ENCODE assay signal across 12 cellular contexts in the genomic region with DNA sequence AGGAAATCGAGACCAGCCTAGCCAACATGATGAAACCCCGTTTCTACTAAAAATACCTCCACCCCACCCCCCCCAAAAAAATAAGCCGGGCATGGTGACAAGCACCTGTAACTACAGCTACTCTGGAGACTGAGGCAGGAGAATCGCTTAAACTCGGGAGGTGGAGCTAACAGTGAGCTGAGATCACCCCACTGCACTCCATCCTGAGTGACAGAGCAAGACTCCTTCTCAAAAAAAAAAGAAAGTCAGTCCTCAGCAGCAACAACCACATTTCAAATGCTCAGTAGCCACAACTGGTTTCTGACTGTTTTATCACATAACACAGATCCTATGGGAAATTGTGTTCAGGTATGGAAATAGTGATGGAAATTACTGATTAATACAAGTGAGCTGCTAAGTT.
DNase-seq lines count a peak whose midpoint lies in the region; ATAC-seq and TF ChIP-seq lines count a peak whose summit lies in the region.
"Had no signal": no experiment of that assay in that cellular context is flagged by ENCODE, and none has a peak within 500 bp of the region (broad histone marks: within the 10 kb centered on the region; RNA-seq: fewer than 3 reads in every experiment).

No MANE protein-coding gene starts in this region.

- H3K9me3 ChIP-seq in neural progenitor cell (ENCODE audit: low read depth) (no peaks in the 10 kb centered on the region), colonic mucosa (no peaks in the 10 kb centered on the region), mucosa of descending colon (peaks cover 5% of the 10 kb centered on the region)

- H3K4me1 Mint-ChIP-seq in activated naive CD8-positive, alpha-beta T cell treated with anti-CD3 and anti-CD28 coated beads for 36 hours, result peaks cover 10% of the 10 kb centered on the region
- H3K4me1 Mint-ChIP-seq in neural progenitor cell, result peaks cover 37% of the 10 kb centered on the region

- H3K4me3 ChIP-seq in KMS-11 (IDR thresholded peaks at IDR 0.05; ENCODE audit: insufficient read depth, low read depth, low read length), result no peak overlapping the region
- H3K4me3 ChIP-seq in neural progenitor cell, result peak overlapping the region; percentile 76
- H3K4me3 ChIP-seq in colonic mucosa, result no peak overlapping the region
- H3K4me3 ChIP-seq in mucosa of descending colon, result no peak overlapping the region
- H3K4me3 ChIP-seq: lung had no signal

- DNase-seq in NCI-H1417 (lab: John Stamatoyannopoulos, UW) (peak in 2 of 3 experiments; percentile 5 to 48), NCI-H1417 treated with DMSO at 0.1 percent for 48 hours (lab: John Stamatoyannopoulos, UW) (no peak), neural progenitor cell (ENCODE audit: low spot score) (no peak), colonic mucosa (no peak), mucosa of descending colon (no peak)
- DNase-seq in activated naive CD8-positive, alpha-beta T cell treated with anti-CD3 and anti-CD28 coated beads for 36 hours, result no peak
- DNase-seq in stimulated activated CD8-positive, alpha-beta memory T cell treated with anti-CD3 and anti-CD28 coated beads, Interleukin-4, amount 100 ng/mL, for 48 hours, result no peak
- DNase-seq: activated B cell treated with CpG ODN at 0.5 μM for 24 hours, Kasumi-1 had no signal

- H3F3A ChIP-seq in neural progenitor cell (ENCODE audit: low read depth), result peaks cover 82% of the 10 kb centered on the region

- H4K20me1 ChIP-seq in KMS-11 (ENCODE audit: insufficient read depth) (no peaks in the 10 kb centered on the region), neural progenitor cell (ENCODE audit: low read depth) (peaks cover 10% of the 10 kb centered on the region)

- H3K36me3 ChIP-seq in KMS-11 (ENCODE audit: insufficient read depth) (no peaks in the 10 kb centered on the region), neural progenitor cell (no peaks in the 10 kb centered on the region), colonic mucosa (no peaks in the 10 kb centered on the region), mucosa of descending colon (ENCODE audit: low read depth) (no peaks in the 10 kb centered on the region)

- peaks cover 3% of the 10 kb centered on the region for H3K36me3 Mint-ChIP-seq in activated naive CD8-positive, alpha-beta T cell treated with anti-CD3 and anti-CD28 coated beads for 36 hours
- no peaks in the 10 kb centered on the region for H3K36me3 Mint-ChIP-seq in neural progenitor cell

- ATAC-seq in mucosa of descending colon, result no peak
- ATAC-seq: esophagus mucosa had no signal

- no peaks in the 10 kb centered on the region for H3K27me3 Mint-ChIP-seq in activated naive CD8-positive, alpha-beta T cell treated with anti-CD3 and anti-CD28 coated beads for 36 hours
- H3K27me3 Mint-ChIP-seq in neural progenitor cell (ENCODE audit: insufficient read depth, low read depth), result no peaks in the 10 kb centered on the region
- H3K27me3 Mint-ChIP-seq: activated B cell treated with CpG ODN at 0.5 μM for 24 hours had no signal

- H3K4me1 ChIP-seq in KMS-11 (ENCODE audit: low read depth, poor library complexity, severe bottlenecking) (peaks cover 42% of the 10 kb centered on the region), neural progenitor cell (peaks cover 26% of the 10 kb centered on the region), colonic mucosa (no peaks in the 10 kb centered on the region), mucosa of descending colon (ENCODE audit: low read depth) (peaks cover 6% of the 10 kb centered on the region)

- H3K27ac ChIP-seq in KMS-11 (peak overlapping the region; percentile 77; the same call in 1 of the 2 replicates), neural progenitor cell (peak overlapping the region; percentile 98), colonic mucosa (no peak overlapping the region)

- intact Hi-C loops in colonic mucosa (cut with DNase I), result no loop called here
- intact Hi-C loops in mucosa of descending colon (cut with DNase I, micrococcal nuclease), result no loop called here

- no peaks in the 10 kb centered on the region for H3K27me3 ChIP-seq in KMS-11 (ENCODE audit: insufficient read depth, low read depth)
- no peaks in the 10 kb centered on the region for H3K27me3 ChIP-seq in neural progenitor cell
- no peaks in the 10 kb centered on the region for H3K27me3 ChIP-seq in colonic mucosa

- H3K4me3 Mint-ChIP-seq in activated naive CD8-positive, alpha-beta T cell treated with anti-CD3 and anti-CD28 coated beads for 36 hours, result peak overlapping the region; percentile 68
- H3K4me3 Mint-ChIP-seq in neural progenitor cell, result no peak overlapping the region
- H3K4me3 Mint-ChIP-seq: activated B cell treated with CpG ODN at 0.5 μM for 24 hours had no signal

- H2AFZ ChIP-seq in KMS-11 (ENCODE audit: low read depth), result 0 out of 2 replicates have a peak overlapping the region, but pooled peaks have one; percentile 12
- no peak overlapping the region for H2AFZ ChIP-seq in neural progenitor cell (replicated peaks)

- H3K9ac ChIP-seq in KMS-11, result peak overlapping the region; percentile 54; the same call in 1 of the 2 replicates
- H3K9ac ChIP-seq in neural progenitor cell, result no peak overlapping the region
- no peak overlapping the region for H3K9ac ChIP-seq in colonic mucosa (ENCODE audit: low read depth in 2 of 2, low read length in 2 of 2)

- TF ChIP-seq CTCF in KMS-11 (conservative IDR thresholded peaks at IDR 0.05; ENCODE audit: low read depth, low read length) (no peak), neural progenitor cell (IDR thresholded peaks at IDR 0.05) (no peak), colonic mucosa (IDR thresholded peaks at IDR 0.05) (no peak), mucosa of descending colon (IDR thresholded peaks at IDR 0.05) (no peak)

- peak overlapping the region; percentile 83 for H3K27ac Mint-ChIP-seq in activated naive CD8-positive, alpha-beta T cell treated with anti-CD3 and anti-CD28 coated beads for 36 hours
- H3K27ac Mint-ChIP-seq in neural progenitor cell, result no peak overlapping the region
- H3K27ac Mint-ChIP-seq: activated B cell treated with CpG ODN at 0.5 μM for 24 hours had no signal

- H3K79me2 ChIP-seq in KMS-11 (ENCODE audit: insufficient read depth, low read depth) (no peaks in the 10 kb centered on the region), neural progenitor cell (ENCODE audit: low read depth) (peaks cover 24% of the 10 kb centered on the region)

- no peaks in the 10 kb centered on the region for H3K9me3 Mint-ChIP-seq in activated naive CD8-positive, alpha-beta T cell treated with anti-CD3 and anti-CD28 coated beads for 36 hours
- peaks cover 2% of the 10 kb centered on the region for H3K9me3 Mint-ChIP-seq in neural progenitor cell
- H3K9me3 Mint-ChIP-seq: activated B cell treated with CpG ODN at 0.5 μM for 24 hours had no signal

- H3K4me2 ChIP-seq in KMS-11, result peak overlapping the region; percentile 71
- H3K4me2 ChIP-seq in neural progenitor cell, result peak overlapping the region; percentile 96

Comparison
In these comparisons a context has a peak if more than half of its experiments do, and no peak if none do; other contexts are left out.
1. DNase-seq: peak in NCI-H1417 (2 of 3); none in NCI-H1417 treated with DMSO at 0.1 percent for 48 hours (single experiment), activated naive CD8-positive, alpha-beta T cell treated with anti-CD3 and anti-CD28 coated beads for 36 hours (single experiment), neural progenitor cell (single experiment), colonic mucosa (single experiment), stimulated activated CD8-positive, alpha-beta memory T cell treated with anti-CD3 and anti-CD28 coated beads, Interleukin-4, amount 100 ng/mL, for 48 hours (single experiment) and mucosa of descending colon (0 of 3).